8 cellular contexts compared by ENCODE assay signal in the genomic region with DNA sequence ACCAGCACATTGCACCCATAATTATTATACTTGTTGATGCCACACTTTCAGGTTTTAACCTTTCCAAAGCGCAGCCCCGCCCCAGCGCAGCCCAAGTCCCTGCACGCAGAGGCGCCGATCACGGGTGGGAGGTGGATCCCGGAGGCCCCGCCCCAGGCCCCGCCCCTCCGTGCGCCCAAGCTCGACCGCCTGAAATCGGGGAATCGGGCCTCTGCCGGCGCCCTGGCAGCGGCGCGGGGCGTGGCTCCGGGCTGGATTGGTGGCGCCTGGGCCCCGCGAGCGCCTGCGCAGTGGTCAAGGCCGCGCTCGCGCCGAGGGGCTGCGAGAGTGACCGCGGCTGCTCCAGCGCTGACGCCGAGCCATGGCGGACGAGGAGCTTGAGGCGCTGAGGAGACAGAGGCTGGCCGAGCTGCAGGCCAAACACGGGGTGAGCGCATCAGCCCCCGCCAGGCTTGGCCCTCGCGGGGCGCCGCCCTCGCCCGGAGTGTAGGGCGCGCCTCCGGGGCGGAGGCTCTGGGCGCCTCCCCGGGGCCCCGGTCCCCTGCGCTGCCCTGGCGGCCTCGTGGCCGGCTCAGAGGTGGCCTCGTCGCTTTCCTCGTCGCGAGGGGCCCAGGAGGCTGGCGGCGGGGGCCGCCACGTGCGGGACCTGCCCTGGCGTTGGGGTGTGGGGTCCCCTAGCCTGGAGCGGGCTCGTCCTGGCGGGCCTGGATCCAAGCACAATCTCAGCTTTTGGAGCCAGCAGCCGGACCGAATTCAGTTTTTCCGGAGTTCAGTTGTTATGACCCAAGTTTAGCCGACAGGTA. TPM values are rescaled to one million over a fixed set of nuclear protein-coding genes. Genes with fewer than 3 reads are reported as not detected.
DNase-seq lines count a peak whose midpoint lies in the region; ATAC-seq and TF ChIP-seq lines count a peak whose summit lies in the region.

A gene with protein sequence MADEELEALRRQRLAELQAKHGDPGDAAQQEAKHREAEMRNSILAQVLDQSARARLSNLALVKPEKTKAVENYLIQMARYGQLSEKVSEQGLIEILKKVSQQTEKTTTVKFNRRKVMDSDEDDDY (plus strand): TSS at position 290 of the 803 bp plus-strand sequence. CDS start 72 bp downstream, at position 362.

- no peaks in the 10 kb centered on the region for H3K27me3 ChIP-seq in DND-41 (ENCODE audit: insufficient read depth, low read length, poor library complexity)
- no peaks in the 10 kb centered on the region for H3K27me3 ChIP-seq in Peyer's patch
- no peaks in the 10 kb centered on the region for H3K27me3 ChIP-seq in esophagus squamous epithelium

- H4K20me1 ChIP-seq in DND-41 (ENCODE audit: insufficient read depth, low read length) = peaks cover 15% of the 10 kb centered on the region

- H3K9me3 ChIP-seq in DND-41 (ENCODE audit: insufficient read depth, low read length, severe bottlenecking) = no peaks in the 10 kb centered on the region
- H3K9me3 ChIP-seq in KOPT-K1 (ENCODE audit: insufficient read depth, low read length, poor library complexity, severe bottlenecking) = no peaks in the 10 kb centered on the region
- H3K9me3 ChIP-seq in Peyer's patch = no peaks in the 10 kb centered on the region
- no peaks in the 10 kb centered on the region for H3K9me3 ChIP-seq in esophagus squamous epithelium

- H3K9ac ChIP-seq in DND-41 (ENCODE audit: low read depth, low read length) = peak within 1 kb of the TSS; percentile 97

- TF ChIP-seq POLR2A in Peyer's patch (IDR thresholded peaks at IDR 0.05) = peak; percentile 45 to 69
- peak in 2 of 4 donors; percentile 77 to 85 for TF ChIP-seq POLR2A in esophagus squamous epithelium (IDR thresholded peaks at IDR 0.05)

- H3K36me3 ChIP-seq in DND-41 (ENCODE audit: insufficient read depth, low read length) (peaks cover 38% of the 10 kb centered on the region), KOPT-K1 (ENCODE audit: insufficient read depth, low read length) (peaks cover 37% of the 10 kb centered on the region), Peyer's patch (peaks cover 0 to 7% (median 0%) of the 10 kb centered on the region in 3 donors), esophagus squamous epithelium (peaks cover 0 to 37% (median 6%) of the 10 kb centered on the region in 3 donors)

- H3K4me3 ChIP-seq in DND-41 (ENCODE audit: low read depth in 1 of 2, low read length in 2 of 2) = peak within 1 kb of the TSS; percentile 73 to 99
- peak within 1 kb of the TSS; percentile 51 to 83 (median 77) for H3K4me3 ChIP-seq in Peyer's patch
- peak within 1 kb of the TSS; percentile 67 to 97 (median 84) for H3K4me3 ChIP-seq in esophagus squamous epithelium

- peak within 1 kb of the TSS; percentile 100 for H2AFZ ChIP-seq in DND-41 (ENCODE audit: low read depth, low read length)

- intact Hi-C loops in esophagus squamous epithelium (cut with DNase I) = no loop called here

- peaks cover 32% of the 10 kb centered on the region for H3K4me1 ChIP-seq in DND-41 (ENCODE audit: insufficient read depth, low read length)
- peaks cover 0 to 4% (median 1%) of the 10 kb centered on the region in 4 donors for H3K4me1 ChIP-seq in Peyer's patch
- H3K4me1 ChIP-seq in esophagus squamous epithelium = peaks cover 0 to 27% (median 10%) of the 10 kb centered on the region in 3 donors

- ATAC-seq in DND-41 (ENCODE audit: insufficient read depth, low read depth) (peak; percentile 93), GM21825 (IDR thresholded peaks at IDR 0.05; ENCODE audit: unreplicated experiment) (peak; percentile 85)

- DNase-seq in DND-41 (peak; percentile 96), Peyer's patch (peak; percentile 96 to 98 (median 97)), activated T-helper 1 cell treated with Interleukin-2 at 50 U/mL for 16 hours (ENCODE audit: low read depth) (peak; percentile 97), esophagus squamous epithelium (lab: John Stamatoyannopoulos, UW) (peak; percentile 82), myocyte (ENCODE audit: low read depth) (peak; percentile 96)
- peak; percentile 92 to 97 for DNase-seq in stimulated activated CD8-positive, alpha-beta memory T cell treated with anti-CD3 and anti-CD28 coated beads, Interleukin-7, amount 100 ng/mL, for 4 hours (ENCODE audit: low read depth in 2 of 2)

- no peak for TF ChIP-seq CTCF in DND-41 (IDR thresholded peaks at IDR 0.05; ENCODE audit: borderline replicate concordance, extremely low read depth, low read length, poor library complexity, severe bottlenecking)
- TF ChIP-seq CTCF in Peyer's patch (IDR thresholded peaks at IDR 0.05) = no peak
- TF ChIP-seq CTCF in esophagus squamous epithelium (IDR thresholded peaks at IDR 0.05) = no peak

- 0% methylated on average over 7 of the region's 81 CpGs; no CpG with 5 or more reads in 1 of the 2 donors for WGBS in esophagus squamous epithelium, 2 donors

- H3K79me2 ChIP-seq in DND-41 (ENCODE audit: insufficient read depth, low read length) = peaks cover 33% of the 10 kb centered on the region

- peak within 1 kb of the TSS; percentile 99 for H3K4me2 ChIP-seq in DND-41 (ENCODE audit: insufficient read depth, low read length)

- H3K27ac ChIP-seq in DND-41 (ENCODE audit: low read length) (peak within 1 kb of the TSS; percentile 87), KOPT-K1 (ENCODE audit: low read depth, low read length, poor library complexity, severe bottlenecking) (peak within 1 kb of the TSS; percentile 75), Peyer's patch (peak within 1 kb of the TSS; percentile 73 to 89 (median 83)), esophagus squamous epithelium (peak within 1 kb of the TSS; percentile 83 to 95 (median 90))

RNA-seq across cellular contexts. Expression of the gene that starts here (rescaled TPM):
- 10 to 100 TPM; 32.5 to 80.0 (median 43.3) TPM for total RNA-seq in Peyer's patch
- total RNA-seq in esophagus squamous epithelium = 100 to 1,000 TPM in 3 of 4 donors, 10 to 100 TPM in 1; 97.3 to 127 (median 110) TPM
- total RNA-seq in myocyte = 123 and 146 TPM in 2 replicates
- 81.6 TPM for polyA plus RNA-seq in myocyte (2012)

Comparison
In these comparisons a context has a peak if more than half of its experiments do, and no peak if none do; other contexts are left out.
1. Peak in every context shown above with its lines: DNase-seq, ATAC-seq, H3K4me3 ChIP-seq and H3K27ac ChIP-seq.